ENCODE assay signal across 15 cellular contexts in the genomic region with DNA sequence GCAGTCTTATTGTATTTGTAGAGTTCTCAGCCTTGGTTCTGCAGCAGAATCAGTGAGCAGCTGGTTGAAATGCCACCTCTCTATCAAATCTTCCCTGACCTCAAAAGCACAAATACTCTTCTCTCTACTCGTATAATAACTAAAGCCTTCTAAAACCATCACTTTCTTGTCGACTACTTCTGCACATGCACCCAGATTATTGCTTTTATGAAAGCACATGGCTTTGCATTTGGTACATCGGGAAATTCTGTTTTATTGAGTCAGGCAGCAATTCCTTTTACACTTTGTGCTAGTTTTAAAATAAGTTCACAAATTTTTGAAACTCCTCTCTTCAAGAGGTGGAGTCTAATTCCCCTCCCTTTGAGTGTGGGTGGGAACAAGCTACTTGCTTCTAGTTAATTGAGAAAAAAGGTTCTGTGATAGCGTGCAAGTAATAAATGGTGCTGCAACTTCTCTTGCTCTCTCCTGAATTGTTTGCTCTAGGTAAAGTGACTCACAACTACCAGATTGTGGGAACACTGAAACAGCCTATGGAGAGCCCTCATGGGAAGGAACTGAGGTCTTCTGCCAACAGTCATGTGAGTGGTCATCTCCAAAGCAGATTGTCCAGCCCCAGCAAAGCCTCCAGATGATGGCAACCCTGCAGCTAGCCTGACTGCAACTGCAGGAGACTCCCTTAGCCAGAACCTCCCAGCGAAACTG.
DNase-seq lines count a peak whose midpoint lies in the region; ATAC-seq and TF ChIP-seq lines count a peak whose summit lies in the region.
"Had no signal": no experiment of that assay in that cellular context is flagged by ENCODE, and none has a peak within 500 bp of the region (broad histone marks: within the 10 kb centered on the region; RNA-seq: fewer than 3 reads in every experiment).

No MANE protein-coding gene starts in this region.

- H3K36me3 ChIP-seq in breast epithelium, result no peaks in the 10 kb centered on the region

- H3K4me1 ChIP-seq in breast epithelium, result no peaks in the 10 kb centered on the region

- H3K4me1 Mint-ChIP-seq in MCF 10A (ENCODE audit: insufficient read depth, unreplicated experiment), result peaks cover 35% of the 10 kb centered on the region
- H3K4me1 Mint-ChIP-seq: CD4-positive, alpha-beta memory T cell; T-cell had no signal

- CTCF ChIA-PET in MCF 10A (lab: Yijun Ruan, JAX), result interaction anchor here (0.7 to 1.8 kb wide), 4 partner anchors 20 to 117 kb away, joined by 3 to 11 read pairs (median 4); no protein-coding TSS in a partner anchor

- no peak for TF ChIP-seq CTCF in MCF 10A (IDR thresholded peaks at IDR 0.05; ENCODE audit: unreplicated experiment)
- no peak for TF ChIP-seq CTCF in breast epithelium (IDR thresholded peaks at IDR 0.05)

- H3K9me3 Mint-ChIP-seq in MCF 10A (ENCODE audit: unreplicated experiment), result no peaks in the 10 kb centered on the region
- H3K9me3 Mint-ChIP-seq: CD4-positive, alpha-beta memory T cell; T-cell had no signal

- intact Hi-C loops in MCF 10A (cut with micrococcal nuclease) (loop anchor here (10.0 kb wide), 1 partner anchor 263 kb away; no protein-coding TSS in a partner anchor), breast epithelium (cut with DNase I; ENCODE audit: low total_unique reads) (no loop called here)

- H3K4me3 Mint-ChIP-seq in MCF 10A (ENCODE audit: unreplicated experiment), result no peak overlapping the region
- H3K4me3 Mint-ChIP-seq: CD4-positive, alpha-beta memory T cell; T-cell had no signal

- no peak overlapping the region for H3K27ac Mint-ChIP-seq in MCF 10A (ENCODE audit: low read depth, unreplicated experiment)
- H3K27ac Mint-ChIP-seq: CD4-positive, alpha-beta memory T cell; T-cell had no signal

- H3K27me3 ChIP-seq in breast epithelium, result no peaks in the 10 kb centered on the region

- H3K9me3 ChIP-seq in breast epithelium, result no peaks in the 10 kb centered on the region

- H3K27ac ChIP-seq in breast epithelium, result no peak overlapping the region
- H3K27ac ChIP-seq: 22Rv1 had no signal

- no peak for TF ChIP-seq POLR2A in breast epithelium (IDR thresholded peaks at IDR 0.05)

- POLR2A ChIA-PET in MCF 10A (lab: Yijun Ruan, JAX), result interaction anchor here (1.0 to 1.2 kb wide), 2 partner anchors 29 to 111 kb away, joined by 3 to 5 read pairs; no protein-coding TSS in a partner anchor

- no TSS peak for BruUV-seq in MCF 10A (replicated peaks; lab: Mats Ljungman, UMichigan)

- H3K27me3 Mint-ChIP-seq in MCF 10A (ENCODE audit: insufficient read depth, unreplicated experiment), result no peaks in the 10 kb centered on the region

- no peak for ATAC-seq in GM21529 (IDR thresholded peaks at IDR 0.05; ENCODE audit: unreplicated experiment)
- ATAC-seq: T-cell had no signal

- no peaks in the 10 kb centered on the region for H3K36me3 Mint-ChIP-seq in MCF 10A (ENCODE audit: insufficient read depth, unreplicated experiment)
- H3K36me3 Mint-ChIP-seq: CD4-positive, alpha-beta memory T cell; T-cell had no signal

- DNase-seq in MCF 10A (ENCODE audit: unreplicated experiment) (peak; percentile 84), breast epithelium (ENCODE audit: low spot score in 2 of 2) (no peak), RPMI7951 (ENCODE audit: low read depth) (peak; percentile 9), fibroblast of peridontal ligament (ENCODE audit: extremely low read depth) (peak; percentile 65), activated gamma-delta T cell treated with Interleukin-2 at 50 U/mL for 16 hours (no peak), hepatic stellate cell (ENCODE audit: low spot score) (no peak), NOMO-1 (lab: John Stamatoyannopoulos, UW; ENCODE audit: unreplicated experiment in 2 of 2) (no peak)
- DNase-seq: CD4-positive, alpha-beta memory T cell; NCI-H187; NCI-H69; NK-92 treated with Interleukin-12 subunit alpha and Interleukin-12 subunit beta, amount 100 ng/mL, for 24 hours; OCI-M1; T-cell had no signal

- H3K4me3 ChIP-seq in breast epithelium, result no peak overlapping the region

Comparison
In these comparisons a context has a peak if more than half of its experiments do, and no peak if none do; other contexts are left out.
1. DNase-seq: peak in MCF 10A (single experiment), RPMI7951 (single experiment) and fibroblast of peridontal ligament (single experiment); none in breast epithelium (0 of 2), activated gamma-delta T cell treated with Interleukin-2 at 50 U/mL for 16 hours (single experiment), hepatic stellate cell (single experiment) and NOMO-1 (0 of 2).